Comparison of ENCODE assay signal across 10 cellular contexts in the genomic region with DNA sequence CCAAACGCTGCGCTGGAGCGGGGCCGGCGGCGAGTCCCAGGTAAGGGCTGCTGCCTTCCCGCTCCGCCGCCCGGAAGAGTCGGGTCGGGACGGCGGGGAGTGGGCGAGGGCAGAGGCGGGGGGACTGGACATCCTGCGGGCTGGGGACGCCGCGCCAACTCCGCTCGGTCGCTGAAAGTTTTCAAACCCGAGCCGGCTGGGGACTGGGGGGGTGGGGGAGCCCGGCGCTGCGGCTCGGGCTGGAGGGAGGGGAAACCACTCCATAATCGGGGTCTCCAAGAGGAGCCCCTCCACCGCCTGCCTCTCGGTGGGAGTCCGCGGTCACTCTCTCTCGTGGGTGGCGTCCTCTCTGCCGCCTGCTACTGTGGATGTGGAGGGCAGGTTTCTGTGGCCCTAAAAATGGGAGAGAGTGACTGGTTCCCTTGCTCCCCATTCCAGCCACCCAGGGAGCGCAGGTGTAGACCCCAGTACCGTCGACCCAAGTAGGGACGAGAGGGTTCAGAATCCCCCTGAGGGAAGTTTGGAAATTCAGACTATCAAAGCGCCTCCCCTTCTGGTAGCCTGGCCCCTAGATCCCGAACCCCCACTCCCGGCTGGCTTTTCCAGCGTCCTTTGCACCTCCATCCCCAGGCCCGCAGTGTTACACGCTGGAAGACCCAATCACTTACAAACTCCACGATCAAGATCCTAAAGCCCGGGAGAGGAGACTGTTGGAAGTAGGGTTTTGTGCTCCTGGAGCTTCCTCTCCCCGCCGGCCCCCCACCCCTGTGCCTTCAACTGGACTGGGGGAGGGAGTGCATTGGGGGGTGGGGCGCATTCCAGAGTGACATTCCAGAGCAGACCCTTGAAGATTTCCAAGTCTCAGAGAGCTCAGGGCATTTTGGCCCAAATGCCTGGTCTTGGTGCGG. TPM values are rescaled to one million over a fixed set of nuclear protein-coding genes. Genes with fewer than 3 reads are reported as not detected.
DNase-seq lines count a peak whose midpoint lies in the region; ATAC-seq and TF ChIP-seq lines count a peak whose summit lies in the region.
"Had no signal": no experiment of that assay in that cellular context is flagged by ENCODE, and none has a peak within 500 bp of the region (broad histone marks: within the 10 kb centered on the region; RNA-seq: fewer than 3 reads in every experiment).

No MANE protein-coding gene starts in this region.

- peak overlapping the region; percentile 16 for H3K4me3 Mint-ChIP-seq in activated T-helper 17 cell treated with anti-CD3 and anti-CD28 coated beads, Interleukin-2, amount 50 U/mL, for 72 hours

- H3K9ac ChIP-seq in skeletal muscle tissue (ENCODE audit: low read depth in 1 of 3, low read length in 3 of 3): peak overlapping the region; percentile 83 to 100 (median 83)

- no peak for ATAC-seq in activated T-helper 17 cell treated with anti-CD3 and anti-CD28 coated beads, Interleukin-2, amount 50 U/mL, for 72 hours (replicated peaks)
- no peak for ATAC-seq in GM19467 (IDR thresholded peaks at IDR 0.05; ENCODE audit: unreplicated experiment)
- no peak for ATAC-seq in GM21786 (IDR thresholded peaks at IDR 0.05; ENCODE audit: unreplicated experiment)
- ATAC-seq in HG03571 (IDR thresholded peaks at IDR 0.05; ENCODE audit: unreplicated experiment): no peak

- H3K27me3 ChIP-seq in skeletal muscle tissue (ENCODE audit: control insufficient read depth in 3 of 3, insufficient read depth in 3 of 3, low read length in 3 of 3): peaks cover 0 to 7% (median 0%) of the 10 kb centered on the region in 3 donors

- H3K4me3 ChIP-seq in iPS-18c (ENCODE audit: insufficient read depth, low read depth, low read length) (peak overlapping the region; percentile 65), skeletal muscle tissue (ENCODE audit: low read length in 3 of 3) (peak overlapping the region; percentile 59 to 95 (median 87))

- peaks cover 25% of the 10 kb centered on the region for H3K27me3 Mint-ChIP-seq in activated T-helper 17 cell treated with anti-CD3 and anti-CD28 coated beads, Interleukin-2, amount 50 U/mL, for 72 hours

- DNase-seq in GM20000 (ENCODE audit: low spot score) (peak; percentile 55), kidney glomerular epithelial cell (lab: John Stamatoyannopoulos, UW) (no peak)
- DNase-seq: SW 1271 had no signal

- H3K27ac ChIP-seq in skeletal muscle tissue (ENCODE audit: low read depth, low read length): peak overlapping the region; percentile 100

- TF ChIP-seq CTCF in GM20000 (IDR thresholded peaks at IDR 0.05; ENCODE audit: extremely low read depth, missing control alignments): no peak

- H3K9me3 ChIP-seq in iPS-18c (ENCODE audit: control insufficient read depth, insufficient read depth, low read length) (no peaks in the 10 kb centered on the region), skeletal muscle tissue (ENCODE audit: control insufficient read depth in 3 of 3, low read length in 3 of 3) (no peaks in the 10 kb centered on the region)

- no peaks in the 10 kb centered on the region for H3K36me3 ChIP-seq in skeletal muscle tissue (ENCODE audit: control insufficient read depth in 3 of 3, insufficient read depth in 3 of 3, low read length in 3 of 3)

- H3K36me3 Mint-ChIP-seq in activated T-helper 17 cell treated with anti-CD3 and anti-CD28 coated beads, Interleukin-2, amount 50 U/mL, for 72 hours (ENCODE audit: low read depth): no peaks in the 10 kb centered on the region
- H3K36me3 Mint-ChIP-seq: activated naive CD8-positive, alpha-beta T cell treated with anti-CD3 and anti-CD28 coated beads, Interleukin-2, amount 10 ng/mL, durations not matched to agents 7 days and 5 days had no signal

- no peak overlapping the region for H3K27ac Mint-ChIP-seq in activated T-helper 17 cell treated with anti-CD3 and anti-CD28 coated beads, Interleukin-2, amount 50 U/mL, for 72 hours
- H3K27ac Mint-ChIP-seq: activated naive CD8-positive, alpha-beta T cell treated with anti-CD3 and anti-CD28 coated beads, Interleukin-2, amount 10 ng/mL, durations not matched to agents 7 days and 5 days had no signal

- no peaks in the 10 kb centered on the region for H3K4me1 Mint-ChIP-seq in activated T-helper 17 cell treated with anti-CD3 and anti-CD28 coated beads, Interleukin-2, amount 50 U/mL, for 72 hours

- H3K9me3 Mint-ChIP-seq in activated T-helper 17 cell treated with anti-CD3 and anti-CD28 coated beads, Interleukin-2, amount 50 U/mL, for 72 hours: no peaks in the 10 kb centered on the region

- peaks cover 46 to 73% (median 56%) of the 10 kb centered on the region in 3 donors for H3K4me1 ChIP-seq in skeletal muscle tissue (ENCODE audit: control insufficient read depth in 3 of 3, insufficient read depth in 3 of 3, low read length in 3 of 3)

RNA-seq across cellular contexts. Expression of a gene that starts 0.8 kb away (rescaled TPM):
- total RNA-seq in activated T-helper 17 cell treated with anti-CD3 and anti-CD28 coated beads, Interleukin-2, amount 50 U/mL, for 72 hours: 1 to 10 TPM in 1 of 2 donors, not detected in 1; 5.0 TPM
- total RNA-seq in skeletal muscle tissue: 44.4 TPM
- total RNA-seq: activated naive CD8-positive, alpha-beta T cell treated with anti-CD3 and anti-CD28 coated beads, Interleukin-2, amount 10 ng/mL, durations not matched to agents 7 days and 5 days had no signal

RNA-seq across cellular contexts. Expression of a gene that starts 33.7 kb away (rescaled TPM):
- total RNA-seq in activated T-helper 17 cell treated with anti-CD3 and anti-CD28 coated beads, Interleukin-2, amount 50 U/mL, for 72 hours: 10 to 100 TPM in 1 of 2 donors, 1 to 10 TPM in 1; 3.0 to 29.1 TPM
- 1.0 TPM for total RNA-seq in skeletal muscle tissue
